Comparison of ENCODE assay signal across 28 cellular contexts in genomic region chrX:1264556-1264955, GRCh38. TPM values are rescaled to one million over a fixed set of nuclear protein-coding genes. Genes with fewer than 3 reads are reported as not detected.
DNase-seq lines count a peak whose midpoint lies in the region; ATAC-seq, FAIRE-seq and TF ChIP-seq lines count a peak whose summit lies in the region.
"Had no signal": no experiment of that assay in that cellular context is flagged by ENCODE, and none has a peak within 500 bp of the region (broad histone marks: within the 10 kb centered on the region; RNA-seq: fewer than 3 reads in every experiment).

No MANE protein-coding gene starts in this region.

- TF ChIP-seq CTCF in A549 (IDR thresholded peaks at IDR 0.05) (no peak), PC-3 (conservative IDR thresholded peaks at IDR 0.05; ENCODE audit: low read depth, low read length) (no peak), psoas muscle (IDR thresholded peaks at IDR 0.05) (no peak)

- H3K23ac ChIP-seq in mesenchymal stem cell (ENCODE audit: low read length in 2 of 2), result no peak overlapping the region

- H3K4me1 ChIP-seq in A549, result peaks cover 5% of the 10 kb centered on the region; the same call in 2 of the 3 replicates
- H3K4me1 ChIP-seq in PC-3 (ENCODE audit: insufficient read depth, low read length), result no peaks in the 10 kb centered on the region; the same call in 1 of the 2 replicates
- peaks cover 2% of the 10 kb centered on the region for H3K4me1 ChIP-seq in mesenchymal stem cell (ENCODE audit: control insufficient read depth, insufficient read depth, low read depth, low read length)
- no peaks in the 10 kb centered on the region for H3K4me1 ChIP-seq in psoas muscle
- H3K4me1 ChIP-seq: Peyer's patch had no signal

- intact Hi-C loops in PC-3 (cut with micrococcal nuclease) (no loop called here), psoas muscle (cut with DNase I) (no loop called here)

- no peak overlapping the region for H2BK12ac ChIP-seq in mesenchymal stem cell (ENCODE audit: low read length in 2 of 2)

- H3K27me3 ChIP-seq in PC-3 (ENCODE audit: low read length), result no peaks in the 10 kb centered on the region
- no peaks in the 10 kb centered on the region for H3K27me3 ChIP-seq in mesenchymal stem cell (ENCODE audit: control insufficient read depth in 1 of 2, insufficient read depth in 1 of 2, low read length in 2 of 2)
- H3K27me3 ChIP-seq in psoas muscle (ENCODE audit: insufficient read depth in 3 of 3, low read length in 2 of 3), result no peaks in the 10 kb centered on the region
- H3K27me3 ChIP-seq: Peyer's patch had no signal

- no peak overlapping the region for H2BK15ac ChIP-seq in mesenchymal stem cell (ENCODE audit: low read depth, poor library complexity, severe bottlenecking)

- no peak overlapping the region for H2BK5ac ChIP-seq in mesenchymal stem cell (ENCODE audit: low read depth, low read length, poor library complexity, severe bottlenecking)

- H3K18ac ChIP-seq in mesenchymal stem cell (ENCODE audit: low read depth in 1 of 2, low read length in 2 of 2), result no peak overlapping the region

- TF ChIP-seq RAD21 in A549 (conservative IDR thresholded peaks at IDR 0.05 in 1 of 2, IDR thresholded peaks at IDR 0.05 in 1 of 2), result no peak

- no peaks in the 10 kb centered on the region for H3K36me3 ChIP-seq in PC-3 (ENCODE audit: low read depth, low read length)
- no peaks in the 10 kb centered on the region for H3K36me3 ChIP-seq in mesenchymal stem cell (ENCODE audit: control insufficient read depth in 1 of 2, insufficient read depth in 2 of 2, low read depth in 1 of 2, low read length in 2 of 2)
- H3K36me3 ChIP-seq in psoas muscle (ENCODE audit: insufficient read depth in 1 of 2, low read depth in 1 of 2), result no peaks in the 10 kb centered on the region
- H3K36me3 ChIP-seq: Peyer's patch had no signal

- POLR2A ChIA-PET in A549 (lab: Yijun Ruan, JAX), result no interaction called here
- POLR2A ChIA-PET in PC-3 (lab: Charles Lee; ENCODE audit: unreplicated experiment), result no interaction called here

- no peak overlapping the region for H4K8ac ChIP-seq in mesenchymal stem cell (ENCODE audit: low read length)

- FAIRE-seq in A549 (lab: Jason Lieb, UNC), result no peak
- FAIRE-seq: GM12892, GM19239, H1 had no signal

- no peak overlapping the region for H2AFZ ChIP-seq in PC-3 (ENCODE audit: low read length)
- H2AFZ ChIP-seq in mesenchymal stem cell (ENCODE audit: low read depth, low read length), result no peak overlapping the region

- no peak overlapping the region for H2BK120ac ChIP-seq in mesenchymal stem cell (ENCODE audit: low read depth, low read length)

- no peak for TF ChIP-seq EP300 in A549 (IDR thresholded peaks at IDR 0.05)

- WGBS in A549 (ENCODE audit: missing lambda C conversion rate), result 25% methylated on average over 1 of the region's 1 CpG
- WGBS in mesenchymal stem cell, result 85% methylated on average over 1 of the region's 1 CpG
- 70 to 77% (median 74%) methylated on average over 1 of the region's 1 CpG for WGBS in psoas muscle, 3 donors

- no peak overlapping the region for H3K9ac ChIP-seq in PC-3 (ENCODE audit: low read length)
- H3K9ac ChIP-seq in mesenchymal stem cell (ENCODE audit: low read length), result no peak overlapping the region

- H3K79me1 ChIP-seq in mesenchymal stem cell (replicated peaks; ENCODE audit: low read length, poor library complexity, severe bottlenecking), result no peaks in the 10 kb centered on the region

- ATAC-seq in A549 (no peak), PC-3 (no peak), psoas muscle (no peak), GM18519 (IDR thresholded peaks at IDR 0.05; ENCODE audit: low FRiP score, unreplicated experiment) (no peak)
- ATAC-seq: CD8-positive, alpha-beta T cell; SK-N-SH treated with all-trans-retinoic acid at 6 μM for 48 hours had no signal

- H3K9me2 ChIP-seq in PC-3 (replicated peaks; ENCODE audit: low read length), result no peaks in the 10 kb centered on the region

- no TSS peak for BruUV-seq in PC-3 (replicated peaks; lab: Mats Ljungman, UMichigan)

- CTCF ChIA-PET in A549 (lab: Yijun Ruan, JAX), result no interaction called here
- CTCF ChIA-PET in PC-3 (lab: Charles Lee), result no interaction called here

- H3K4me3 ChIP-seq in A549 (no peak overlapping the region), PC-3 (ENCODE audit: low read length) (no peak overlapping the region), mesenchymal stem cell (ENCODE audit: insufficient read depth in 1 of 2, low read depth in 1 of 2, low read length in 2 of 2) (no peak overlapping the region), psoas muscle (no peak overlapping the region)
- H3K4me3 ChIP-seq: Peyer's patch had no signal

- H3K79me2 ChIP-seq in PC-3 (ENCODE audit: low read length), result no peaks in the 10 kb centered on the region

- H4K91ac ChIP-seq in mesenchymal stem cell (ENCODE audit: low read length), result no peak overlapping the region

- no peak overlapping the region for H3K4me2 ChIP-seq in A549
- H3K4me2 ChIP-seq in PC-3 (ENCODE audit: low read length), result no peak overlapping the region
- no peak overlapping the region for H3K4me2 ChIP-seq in mesenchymal stem cell (ENCODE audit: low read length, poor library complexity, severe bottlenecking)

- no peak overlapping the region for H3K14ac ChIP-seq in mesenchymal stem cell (ENCODE audit: low read length in 2 of 2)

- peak in 1 of 2 experiments; percentile 58 for DNase-seq in A549 (ENCODE audit: low read depth in 1 of 2, low spot score in 1 of 2)
- DNase-seq in ELR (ENCODE audit: low read depth), result peak; percentile 18
- peak; percentile 53 for DNase-seq in PC-3
- peak; percentile 11 for DNase-seq in mesenchymal stem cell
- DNase-seq in NCI-H1105 (lab: John Stamatoyannopoulos, UW), result no peak
- no peak for DNase-seq in SIG-M5 (lab: John Stamatoyannopoulos, UW)
- no peak for DNase-seq in psoas muscle
- DNase-seq: C1 segment of cervical spinal cord; CD8-positive, alpha-beta T cell; DMS 273 treated with DMSO at 0.1 percent for 48 hours; DMS79; MV-4-11; NCI-H1105 treated with DMSO at 0.1 percent for 48 hours; NCI-H146; NCI-H1930; NCI-H446 treated with DMSO at 0.1 percent for 48 hours; NCI-H526; NCI-H82; NK-92 treated with Interleukin-12 subunit alpha and Interleukin-12 subunit beta, amount 100 ng/mL, for 24 hours; Peyer's patch; T-helper 2 cell had no signal

- TF ChIP-seq POLR2A in A549 (IDR thresholded peaks at IDR 0.05; ENCODE audit: low read length), result no peak

- H3F3A ChIP-seq in PC-3 (ENCODE audit: low read length, unreplicated experiment), result no peaks in the 10 kb centered on the region

- H2AK5ac ChIP-seq in mesenchymal stem cell (ENCODE audit: low read length, severe bottlenecking), result no peak overlapping the region

- H3K27ac ChIP-seq in A549, result no peak overlapping the region
- H3K27ac ChIP-seq in PC-3 (ENCODE audit: low read length), result 0 out of 2 replicates have a peak overlapping the region, but pooled peaks have one; percentile 18
- H3K27ac ChIP-seq in mesenchymal stem cell (ENCODE audit: low read length, poor library complexity, severe bottlenecking), result no peak overlapping the region
- H3K27ac ChIP-seq in psoas muscle, result no peak overlapping the region
- H3K27ac ChIP-seq: Peyer's patch had no signal

- H3K9me3 ChIP-seq in A549 (no peaks in the 10 kb centered on the region; the same call in 2 of the 3 replicates), PC-3 (ENCODE audit: low read length) (no peaks in the 10 kb centered on the region), mesenchymal stem cell (ENCODE audit: control insufficient read depth, low read length) (no peaks in the 10 kb centered on the region), psoas muscle (no peaks in the 10 kb centered on the region)
- H3K9me3 ChIP-seq: Peyer's patch had no signal

- H3K4ac ChIP-seq in mesenchymal stem cell (ENCODE audit: low read depth in 1 of 2, low read length in 2 of 2), result no peak overlapping the region

- H4K20me1 ChIP-seq in PC-3 (ENCODE audit: low read length), result no peaks in the 10 kb centered on the region

TF ChIP-seq in A549, 52 proteins besides CTCF, POLR2A, EP300 and RAD21:
- no peak; the same call in 1 of the 2 replicates for TF ChIP-seq FOSL2 (IDR thresholded peaks at IDR 0.05)
- TF ChIP-seq FOSL2 (CRISPR knock-in tag; IDR thresholded peaks at IDR 0.05), result peak; percentile 61
- TF ChIP-seq HOXB13 (CRISPR knock-in tag; IDR thresholded peaks at IDR 0.05; ENCODE audit: low read depth), result no peak

RNA-seq across cellular contexts. Expression of gene CSF2RA, which starts 4.1 kb away (rescaled TPM):
- 6.3 and 6.8 TPM in 2 replicates for polyA plus RNA-seq in A549 (2011; rRNA removed)
- polyA plus RNA-seq in A549 (2012; cell fraction: cytosol; rRNA removed), result 1.2 and 1.3 TPM in 2 replicates
- 1.3 and 2.0 TPM in 2 replicates for polyA plus RNA-seq in A549 (2012; cell fraction: nucleus; rRNA removed)
- 3.8 to 4.8 TPM (median 4.4 TPM) in 3 replicates for polyA plus RNA-seq in A549 (2017; fragmentation: RNase III; extraction: RNeasy Plus Mini Kit Qiagen cat#74134 plus additional on column Dnase treatment)
- 5.7 and 11.0 TPM in 2 replicates for polyA minus RNA-seq in A549 (2011; rRNA and poly(A)+ RNA removed)
- total RNA-seq in PC-3 (2014; rRNA removed), result 0.63 and 3.8 TPM in 2 replicates
- 0.43 TPM for polyA plus RNA-seq in mesenchymal stem cell (2013, experiment 1 of 2)
- polyA plus RNA-seq in mesenchymal stem cell (2013, experiment 2 of 2), result 0.55 TPM
- 1 to 10 TPM in 2 of 4 donors, under 1 TPM in 2; 0.95 to 2.0 (median 1.1) TPM for total RNA-seq in psoas muscle
- under 1 TPM; 0.48 to 0.74 (median 0.49) TPM for polyA plus RNA-seq in psoas muscle
- total RNA-seq: A673; CD8-positive, alpha-beta T cell; OCI-LY7 had no signal

RNA-seq across cellular contexts. Expression of gene CRLF2, which starts 52.1 kb away (rescaled TPM):
- polyA plus RNA-seq in A549 (2011; rRNA removed) (0.37 and 0.57 TPM in 2 replicates), A549 (2017; fragmentation: RNase III; extraction: RNeasy Plus Mini Kit Qiagen cat#74134 plus additional on column Dnase treatment) (0.07 to 0.25 TPM (median 0.08 TPM) in 3 replicates), psoas muscle (under 1 TPM in 1 of 3 donors, not detected in 2; 0.13 TPM)
- polyA plus RNA-seq in A549 (2012; cell fraction: cytosol; rRNA removed), result 0.20 and 0.22 TPM in 2 replicates
- polyA plus RNA-seq in A549 (2012; cell fraction: nucleus; rRNA removed), result 0.42 and 0.47 TPM in 2 replicates
- polyA minus RNA-seq in A549 (2011; rRNA and poly(A)+ RNA removed), result 0.44 and 1.2 TPM in 2 replicates
- total RNA-seq in PC-3 (2014; rRNA removed) (not detected in 2 replicates), psoas muscle (under 1 TPM in 1 of 4 donors, not detected in 3; 0.15 TPM)
- 0.22 TPM for polyA plus RNA-seq in mesenchymal stem cell (2013, experiment 1 of 2)
- 0.19 TPM for polyA plus RNA-seq in mesenchymal stem cell (2013, experiment 2 of 2)
- total RNA-seq: A673; CD8-positive, alpha-beta T cell; H1; Peyer's patch had no signal

Comparison
In these comparisons a context has a peak if more than half of its experiments do, and no peak if none do; other contexts are left out.
1. DNase-seq: peak in ELR (single experiment), PC-3 (single experiment) and mesenchymal stem cell (single experiment); none in NCI-H1105 (single experiment), SIG-M5 (single experiment) and psoas muscle (0 of 2).